15 cellular contexts compared by ENCODE assay signal in the genomic region with DNA sequence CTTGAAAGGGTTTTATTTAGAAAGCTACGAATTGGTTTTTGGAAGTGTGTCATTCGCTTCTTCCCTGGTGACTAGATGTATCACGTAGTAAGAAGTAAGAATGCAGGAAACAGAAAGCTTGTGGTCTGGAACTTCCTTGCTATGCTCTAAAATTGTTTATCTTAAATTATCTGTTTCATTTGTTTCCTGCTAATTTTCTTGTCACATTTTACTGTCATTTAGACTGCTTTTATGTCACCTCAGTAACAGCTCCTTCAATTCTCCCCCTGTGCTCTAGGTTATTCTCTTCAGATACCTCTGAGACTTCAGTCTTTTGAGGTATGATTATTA. TPM values are rescaled to one million over a fixed set of nuclear protein-coding genes. Genes with fewer than 3 reads are reported as not detected.
DNase-seq lines count a peak whose midpoint lies in the region; ATAC-seq, FAIRE-seq and TF ChIP-seq lines count a peak whose summit lies in the region.
"Had no signal": no experiment of that assay in that cellular context is flagged by ENCODE, and none has a peak within 500 bp of the region (broad histone marks: within the 10 kb centered on the region; RNA-seq: fewer than 3 reads in every experiment).

No MANE protein-coding gene starts in this region.

- H3K27me3 ChIP-seq in K562 (ENCODE audit: control insufficient read depth in 2 of 2, insufficient read depth in 2 of 2, low read length in 2 of 2): no peaks in the 10 kb centered on the region
- H3K27me3 ChIP-seq: ovary, uterus had no signal

- WGBS in K562 (ENCODE audit: insufficient coverage, low coverage, missing lambda C conversion rate): 11% methylated on average over 3 of the region's 3 CpGs

- intact Hi-C loops in Calu3 (cut with micrococcal nuclease; ENCODE audit: unreplicated experiment): no loop called here
- intact Hi-C loops in K562 (cut with micrococcal nuclease): no loop called here

- no peaks in the 10 kb centered on the region for H3K9me1 ChIP-seq in K562 (ENCODE audit: control insufficient read depth, insufficient read depth, low read length)

- peak overlapping the region in 1 of 2 experiments; percentile 77; a peak in 2 of 4 replicates for H3K9ac ChIP-seq in K562 (ENCODE audit: insufficient read depth in 1 of 2, low read depth in 2 of 2, low read length in 2 of 2)

- TF ChIP-seq EP300 in K562 (IDR thresholded peaks at IDR 0.05; ENCODE audit: low read length): no peak

- H3K79me2 ChIP-seq in K562 (ENCODE audit: control insufficient read depth, insufficient read depth, low read length): peaks cover 45% of the 10 kb centered on the region

- H3K9me3 Mint-ChIP-seq in Calu3 (ENCODE audit: low read depth, unreplicated experiment): peaks cover 2% of the 10 kb centered on the region
- no peaks in the 10 kb centered on the region for H3K9me3 Mint-ChIP-seq in natural killer cell treated with Interleukin-12 subunit alpha and Interleukin-12 subunit beta and Interleukin-15 and Interleukin-18, amount 100 ng/mL, for 72 hours

- TF ChIP-seq CTCF in Calu3 (IDR thresholded peaks at IDR 0.05; ENCODE audit: unreplicated experiment) (no peak), K562 (IDR thresholded peaks at IDR 0.05 in 2 of 3, conservative IDR thresholded peaks at IDR 0.05 in 1 of 3; ENCODE audit: insufficient read depth in 2 of 3, low read depth in 1 of 3, low read length in 3 of 3) (no peak)

- ATAC-seq in K562 (no peak), HG02852 (IDR thresholded peaks at IDR 0.05; ENCODE audit: unreplicated experiment) (no peak), HG02840 (IDR thresholded peaks at IDR 0.05; ENCODE audit: low FRiP score, unreplicated experiment) (no peak)
- ATAC-seq in natural killer cell treated with Interleukin-12 subunit alpha and Interleukin-12 subunit beta and Interleukin-15 and Interleukin-18, amount 100 ng/mL, for 72 hours: peak in 1 of 2 donors; percentile 28

- BruUV-seq in Calu3 (replicated peaks; lab: Mats Ljungman, UMichigan) (no TSS peak), K562 (replicated peaks; lab: Mats Ljungman, UMichigan) (no TSS peak)

- H3K4me3 Mint-ChIP-seq in Calu3 (ENCODE audit: low read depth, unreplicated experiment): no peak overlapping the region
- H3K4me3 Mint-ChIP-seq in natural killer cell treated with Interleukin-12 subunit alpha and Interleukin-12 subunit beta and Interleukin-15 and Interleukin-18, amount 100 ng/mL, for 72 hours: peak overlapping the region; percentile 96

- no peak for TF ChIP-seq POLR2A in K562 (conservative IDR thresholded peaks at IDR 0.05)

- H4K20me1 ChIP-seq in K562 (replicated peaks; ENCODE audit: control insufficient read depth, insufficient read depth, low read length): no peaks in the 10 kb centered on the region; the same call in 1 of the 2 replicates

- peak overlapping the region; percentile 21 for H2AFZ ChIP-seq in K562 (ENCODE audit: low read depth, low read length)

- peaks cover 22% of the 10 kb centered on the region for H3K36me3 Mint-ChIP-seq in Calu3 (ENCODE audit: insufficient read depth, unreplicated experiment)
- H3K36me3 Mint-ChIP-seq in natural killer cell treated with Interleukin-12 subunit alpha and Interleukin-12 subunit beta and Interleukin-15 and Interleukin-18, amount 100 ng/mL, for 72 hours: peaks cover 31% of the 10 kb centered on the region

- no peak for FAIRE-seq in K562 (lab: Jason Lieb, UNC)
- FAIRE-seq: TTC549 had no signal

- H3K4me1 Mint-ChIP-seq in Calu3 (ENCODE audit: low read depth, unreplicated experiment): peaks cover 47% of the 10 kb centered on the region
- peaks cover 50 to 70% of the 10 kb centered on the region in 2 donors for H3K4me1 Mint-ChIP-seq in natural killer cell treated with Interleukin-12 subunit alpha and Interleukin-12 subunit beta and Interleukin-15 and Interleukin-18, amount 100 ng/mL, for 72 hours (ENCODE audit: low read depth in 2 of 2)

- peak overlapping the region; percentile 90 for H3K4me2 ChIP-seq in K562 (ENCODE audit: insufficient read depth, low read length)

- peaks cover 3 to 18% of the 10 kb centered on the region in 2 experiments; a peak in 4 of 5 replicates for H3K4me1 ChIP-seq in K562 (replicated peaks in 1 of 2; ENCODE audit: control insufficient read depth in 2 of 2, insufficient read depth in 2 of 2, low read length in 2 of 2)
- H3K4me1 ChIP-seq: uterus had no signal

- peak overlapping the region; percentile 52 for H3K4me3 ChIP-seq in K562
- H3K4me3 ChIP-seq: ovary, uterus had no signal

- peaks cover 5% of the 10 kb centered on the region; the same call in 1 of the 3 replicates for H3K36me3 ChIP-seq in K562 (ENCODE audit: control insufficient read depth, insufficient read depth, low read length)
- H3K36me3 ChIP-seq: ovary, uterus had no signal

- TF ChIP-seq RAD21 in K562 (CRISPR knock-in tag; conservative IDR thresholded peaks at IDR 0.05 in 1 of 2, IDR thresholded peaks at IDR 0.05 in 1 of 2): no peak

- POLR2A ChIA-PET in K562 (lab: Yijun Ruan, JAX): interaction anchor here (1.1 to 1.6 kb wide), 3 partner anchors 9 to 34 kb away, joined by 3 to 8 read pairs (median 7); no protein-coding TSS in a partner anchor

- in situ Hi-C loops in K562 (cut with MboI): no loop called here

- H3K27ac Mint-ChIP-seq in Calu3 (ENCODE audit: unreplicated experiment): peak overlapping the region; percentile 16
- H3K27ac Mint-ChIP-seq in natural killer cell treated with Interleukin-12 subunit alpha and Interleukin-12 subunit beta and Interleukin-15 and Interleukin-18, amount 100 ng/mL, for 72 hours: peak overlapping the region; percentile 91 to 96

- peak overlapping the region; percentile 75 for H3K27ac ChIP-seq in K562 (ENCODE audit: extremely low read depth, low read depth, low read length)
- H3K27ac ChIP-seq: ovary had no signal

- H3K27me3 Mint-ChIP-seq in Calu3 (ENCODE audit: unreplicated experiment): no peaks in the 10 kb centered on the region
- H3K27me3 Mint-ChIP-seq in natural killer cell treated with Interleukin-12 subunit alpha and Interleukin-12 subunit beta and Interleukin-15 and Interleukin-18, amount 100 ng/mL, for 72 hours: no peaks in the 10 kb centered on the region

- CTCF ChIA-PET in Calu3 (lab: Charles Lee) (interaction anchor here (0.9 to 1.8 kb wide), 2 partner anchors 37 to 249 kb away, joined by 3 to 7 read pairs; partner anchors contain the start of gene CLEC12B), K562 (lab: Yijun Ruan, JAX; ENCODE audit: low intra/inter-chr PET ratio) (no interaction called here)

- H3K9me3 ChIP-seq in K562 (replicated peaks; ENCODE audit: control insufficient read depth, insufficient read depth, low read depth, low read length): peaks cover 6% of the 10 kb centered on the region
- H3K9me3 ChIP-seq: ovary, uterus had no signal

- DNase-seq in Calu3 (no peak), NAMALWA (ENCODE audit: low spot score) (peak; percentile 55), K562 (ENCODE audit: extremely low read depth in 1 of 4, low spot score in 3 of 4) (no peak), activated gamma-delta T cell treated with Interleukin-2 at 50 U/mL for 16 hours (no peak), H4 (ENCODE audit: low spot score) (no peak)
- DNase-seq in natural killer cell treated with Interleukin-12 subunit alpha and Interleukin-12 subunit beta and Interleukin-15 and Interleukin-18, amount 100 ng/mL, for 72 hours (ENCODE audit: low spot score): no peak
- DNase-seq: amygdala, GOT3, NCI-H1092, ovary, uterus had no signal

RNA-seq across cellular contexts. Expression of gene CD69, which starts 0.7 kb away (rescaled TPM):
- total RNA-seq in Calu3 (2022): 1.7 and 2.6 TPM in 2 replicates
- 70.8 and 196 TPM in 2 replicates for total RNA-seq in K562 (2011; cell fraction: chromatin; rRNA removed; ENCODE audit: low replicate concordance)
- 41.4 and 48.8 TPM in 2 replicates for total RNA-seq in K562 (2011; cell fraction: nucleolus; rRNA removed)
- 83.1 and 113 TPM in 2 replicates for total RNA-seq in K562 (2011; cell fraction: nucleoplasm; rRNA removed)
- 28.0 and 30.1 TPM in 2 replicates for total RNA-seq in K562 (2014; rRNA removed)
- total RNA-seq in K562 (2014; rRNA removed; fragmentation: Illumina TruSeq; extraction: Trizol): 68.9 and 77.6 TPM in 2 replicates
- total RNA-seq in K562 (2015; rRNA removed; fragmentation: Illumina TruSeq; extraction: Trizol): 8.8 and 11.7 TPM in 2 replicates
- 38.3 and 45.9 TPM in 2 replicates for total RNA-seq in K562 (2021)
- 57.1 and 76.4 TPM in 2 replicates for polyA plus RNA-seq in K562 (2011; rRNA removed)
- 10.3 and 25.7 TPM in 2 replicates for polyA plus RNA-seq in K562 (2011; cell fraction: cytosol; rRNA removed)
- 47.5 and 89.0 TPM in 2 replicates for polyA plus RNA-seq in K562 (2011; cell fraction: nucleus; rRNA removed)
- 43.7 and 113 TPM in 2 replicates for polyA plus RNA-seq in K562 (2012)
- 38.7 and 54.4 TPM in 2 replicates for polyA plus RNA-seq in K562 (2014; fragmentation: Illumina TruSeq; extraction: Trizol)
- 100 to 1,000 TPM; 160 to 243 TPM for polyA plus RNA-seq in K562 (2014; fragmentation: Nextera tagmentation; extraction: Ambion mirVana)
- 52.2 and 66.0 TPM in 2 replicates for polyA plus RNA-seq in K562 (2014; rRNA removed)
- 92.1 and 154 TPM in 2 replicates for polyA minus RNA-seq in K562 (2011; rRNA and poly(A)+ RNA removed)
- polyA minus RNA-seq in K562 (2011; cell fraction: cytosol; rRNA and poly(A)+ RNA removed): 13.4 and 19.7 TPM in 2 replicates
- 86.0 and 194 TPM in 2 replicates for polyA minus RNA-seq in K562 (2011; cell fraction: nucleus; rRNA and poly(A)+ RNA removed)
- 10 to 100 TPM; 53.6 to 55.6 TPM for total RNA-seq in natural killer cell treated with Interleukin-12 subunit alpha and Interleukin-12 subunit beta and Interleukin-15 and Interleukin-18, amount 100 ng/mL, for 72 hours
- not detected in 2 replicates for total RNA-seq in H4 (2014; rRNA removed; shearing (Covaris generic))

RNA-seq across cellular contexts. Expression of gene CLECL1, which starts 28.5 kb away (rescaled TPM):
- not detected in 2 replicates for total RNA-seq in Calu3 (2022)
- not detected in 2 replicates for total RNA-seq in K562 (2011; cell fraction: chromatin; rRNA removed; ENCODE audit: low replicate concordance)
- not detected in 2 replicates for total RNA-seq in K562 (2011; cell fraction: nucleolus; rRNA removed)
- total RNA-seq in K562 (2011; cell fraction: nucleoplasm; rRNA removed): not detected in 2 replicates
- not detected in 2 replicates for total RNA-seq in K562 (2014; rRNA removed)
- total RNA-seq in K562 (2014; rRNA removed; fragmentation: Illumina TruSeq; extraction: Trizol): not detected in 2 replicates
- total RNA-seq in K562 (2015; rRNA removed; fragmentation: Illumina TruSeq; extraction: Trizol): 0.25 TPM in 1 of 2 replicates, not detected in the other
- not detected in 2 replicates for total RNA-seq in K562 (2021)
- polyA plus RNA-seq in K562 (2011; rRNA removed): not detected in 2 replicates
- polyA plus RNA-seq in K562 (2011; cell fraction: cytosol; rRNA removed): not detected in 2 replicates
- not detected in 2 replicates for polyA plus RNA-seq in K562 (2011; cell fraction: nucleus; rRNA removed)
- 0.13 TPM in 1 of 2 replicates, not detected in the other for polyA plus RNA-seq in K562 (2012)
- polyA plus RNA-seq in K562 (2014; fragmentation: Illumina TruSeq; extraction: Trizol): not detected in 2 replicates
- polyA plus RNA-seq in K562 (2014; fragmentation: Nextera tagmentation; extraction: Ambion mirVana): under 1 TPM in 1 of 2 experiments, not detected in 1; 0.13 TPM
- not detected in 2 replicates for polyA plus RNA-seq in K562 (2014; rRNA removed)
- not detected in 2 replicates for polyA minus RNA-seq in K562 (2011; rRNA and poly(A)+ RNA removed)
- not detected in 2 replicates for polyA minus RNA-seq in K562 (2011; cell fraction: cytosol; rRNA and poly(A)+ RNA removed)
- polyA minus RNA-seq in K562 (2011; cell fraction: nucleus; rRNA and poly(A)+ RNA removed): not detected in 2 replicates
- 1 to 10 TPM; 1.3 to 2.8 TPM for total RNA-seq in natural killer cell treated with Interleukin-12 subunit alpha and Interleukin-12 subunit beta and Interleukin-15 and Interleukin-18, amount 100 ng/mL, for 72 hours
- not detected in 2 replicates for total RNA-seq in H4 (2014; rRNA removed; shearing (Covaris generic))
- total RNA-seq: esophagus mucosa had no signal
